Comparison of ENCODE assay signal across 1 cellular context in genomic region chr1:246682231-246682895, GRCh38.
TF ChIP-seq lines count a peak whose summit lies in the region.

No MANE protein-coding gene starts in this region.

TF ChIP-seq in GM23338, 12 proteins besides CTCF, POLR2A, EP300 and RAD21 (continued from another document):
- no peak for TF ChIP-seq ZNF462 (CRISPR knock-in tag; IDR thresholded peaks at IDR 0.05)
- no peak for TF ChIP-seq ZNF331 (CRISPR knock-in tag; IDR thresholded peaks at IDR 0.05; ENCODE audit: low read depth)
- TF ChIP-seq NANOG (IDR thresholded peaks at IDR 0.05; ENCODE audit: borderline replicate concordance): no peak
- TF ChIP-seq ETS1 (IDR thresholded peaks at IDR 0.05): no peak
- no peak for TF ChIP-seq JUNB (IDR thresholded peaks at IDR 0.05; ENCODE audit: unreplicated experiment)
